9 cellular contexts compared by ENCODE assay signal in the genomic region with DNA sequence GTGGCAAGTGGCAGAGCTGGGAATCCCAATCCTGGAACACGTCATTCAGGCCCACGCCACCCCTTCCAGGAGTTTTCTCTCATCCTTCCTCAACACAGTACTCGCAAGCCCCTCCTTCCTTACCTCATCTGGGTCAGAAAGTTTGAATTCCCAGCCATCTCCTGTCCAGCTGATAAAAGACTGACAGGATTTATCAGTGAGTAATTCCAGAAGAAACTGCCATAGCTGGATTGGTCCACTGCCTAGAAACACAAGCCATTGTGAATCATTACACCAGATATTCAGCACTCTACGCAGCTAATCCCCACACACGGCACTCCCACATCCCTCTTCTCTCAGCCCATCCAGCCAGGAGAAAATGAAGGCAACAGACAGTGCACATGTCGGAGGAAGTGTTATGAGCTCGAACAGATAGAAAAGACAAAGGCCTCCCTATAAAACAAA.
DNase-seq lines count a peak whose midpoint lies in the region; ATAC-seq and TF ChIP-seq lines count a peak whose summit lies in the region.
"Had no signal": no experiment of that assay in that cellular context is flagged by ENCODE, and none has a peak within 500 bp of the region (broad histone marks: within the 10 kb centered on the region; RNA-seq: fewer than 3 reads in every experiment).

No MANE protein-coding gene starts in this region.

- DNase-seq in BJ (ENCODE audit: low read depth) (peak; percentile 50), T-cell (peak in 1 of 34 experiments; percentile 1), fibroblast of villous mesenchyme (ENCODE audit: low read depth) (peak; percentile 94), ovary (peak in 3 of 5 donors; percentile 30 to 59 (median 46)), NCI-H1105 (lab: John Stamatoyannopoulos, UW) (no peak), DMS 273 (lab: John Stamatoyannopoulos, UW; ENCODE audit: unreplicated experiment) (no peak), suprapubic skin (ENCODE audit: low spot score in 2 of 2) (no peak)
- DNase-seq: NCI-H345 had no signal

- intact Hi-C loops in ovary (cut with DNase I) = no loop called here

- peak overlapping the region; percentile 93 to 98 for H3K27ac Mint-ChIP-seq in T-cell

- TF ChIP-seq EP300 in ovary (IDR thresholded peaks at IDR 0.05) (no peak), suprapubic skin (IDR thresholded peaks at IDR 0.05) (no peak)

- TF ChIP-seq CTCF in BJ (IDR thresholded peaks at IDR 0.05; ENCODE audit: insufficient read depth, low read depth, low read length) (no peak), fibroblast of villous mesenchyme (IDR thresholded peaks at IDR 0.05; ENCODE audit: insufficient read depth, low read depth, low read length) (no peak), ovary (IDR thresholded peaks at IDR 0.05) (no peak), suprapubic skin (IDR thresholded peaks at IDR 0.05) (no peak)

- H3K4me1 Mint-ChIP-seq in T-cell = peaks cover 93 to 95% (median 95%) of the 10 kb centered on the region in 3 donors

- peak overlapping the region; percentile 44 to 99 (median 71) for H3K4me3 Mint-ChIP-seq in T-cell

- 27 to 52% (median 33%) methylated on average over 7 of the region's 7 CpGs for WGBS in ovary, 3 donors
- 82% methylated on average over 7 of the region's 7 CpGs for whole genome bisulfite sequencing in suprapubic skin

- POLR2A ChIA-PET in BJ (lab: Charles Lee) = no interaction called here
- POLR2A ChIA-PET in T-cell (lab: Charles Lee) = interaction anchor here (0.6 to 1.2 kb wide), 6 partner anchors 13 to 161 kb away, joined by 3 to 9 read pairs (median 4); no protein-coding TSS in a partner anchor

- H3K27me3 Mint-ChIP-seq in T-cell = no peaks in the 10 kb centered on the region

- peaks cover 96% of the 10 kb centered on the region for H3K36me3 Mint-ChIP-seq in T-cell

- CTCF ChIA-PET in BJ (lab: Yijun Ruan, JAX) (interaction anchor here (0.7 to 2.1 kb wide), 4 partner anchors 167 to 306 kb away, joined by 3 to 6 read pairs (median 4); no protein-coding TSS in a partner anchor), T-cell (lab: Charles Lee) (interaction anchor here (0.5 to 1.3 kb wide), 6 partner anchors 116 to 368 kb away, joined by 3 to 4 read pairs (median 3); no protein-coding TSS in a partner anchor)

- TF ChIP-seq POLR2A in ovary (IDR thresholded peaks at IDR 0.05) = no peak
- no peak for TF ChIP-seq POLR2A in suprapubic skin (IDR thresholded peaks at IDR 0.05)

- no peak for ATAC-seq in T-cell (replicated peaks in 1 of 4)
- no peak for ATAC-seq in GM18867 (IDR thresholded peaks at IDR 0.05; ENCODE audit: unreplicated experiment)

- H3K27me3 ChIP-seq in BJ (ENCODE audit: control insufficient read depth, insufficient read depth, low read length) (no peaks in the 10 kb centered on the region), ovary (no peaks in the 10 kb centered on the region), suprapubic skin (no peaks in the 10 kb centered on the region)

- no peaks in the 10 kb centered on the region for H3K9me3 Mint-ChIP-seq in T-cell

- H3K27ac ChIP-seq in ovary (peak overlapping the region in 1 of 2 donors; percentile 27), suprapubic skin (no peak overlapping the region)

- H3K9me3 ChIP-seq in ovary (no peaks in the 10 kb centered on the region), suprapubic skin (no peaks in the 10 kb centered on the region)

- H3K4me1 ChIP-seq in ovary (ENCODE audit: insufficient read depth) (peaks cover 6% of the 10 kb centered on the region), suprapubic skin (peaks cover 15% of the 10 kb centered on the region)

- H3K4me3 ChIP-seq in BJ (ENCODE audit: low read depth, low read length) (no peak overlapping the region), fibroblast of villous mesenchyme (ENCODE audit: low read depth, low read length) (no peak overlapping the region), ovary (no peak overlapping the region), suprapubic skin (no peak overlapping the region)

- peaks cover 22% of the 10 kb centered on the region for H3K36me3 ChIP-seq in BJ (ENCODE audit: control insufficient read depth, insufficient read depth, low read length)
- H3K36me3 ChIP-seq in ovary = no peaks in the 10 kb centered on the region
- H3K36me3 ChIP-seq in suprapubic skin = peaks cover 31% of the 10 kb centered on the region

Comparison
In these comparisons a context has a peak if more than half of its experiments do, and no peak if none do; other contexts are left out.
1. DNase-seq: peak in BJ (single experiment), fibroblast of villous mesenchyme (single experiment) and ovary (3 of 5); none in NCI-H1105 (single experiment), DMS 273 (single experiment) and suprapubic skin (0 of 2).